ENCODE assay signal across 23 cellular contexts in genomic region chr1:202292773-202293172, GRCh38.
"Had no signal": no experiment of that assay in that cellular context is flagged by ENCODE, and none has a peak within 500 bp of the region (broad histone marks: within the 10 kb centered on the region; RNA-seq: fewer than 3 reads in every experiment).

No MANE protein-coding gene starts in this region.

- H3K4me3 Mint-ChIP-seq: activated B cell treated with CpG ODN at 0.5 μM for 24 hours; activated CD4-positive, alpha-beta memory T cell treated with anti-CD3 and anti-CD28 coated beads for 36 hours; activated CD4-positive, alpha-beta T cell treated with anti-CD3 and anti-CD28 coated beads, Interleukin-2, amount 10 ng/mL, durations not matched to agents 7 days and 5 days; activated naive CD4-positive, alpha-beta T cell treated with anti-CD3 and anti-CD28 coated beads, Interleukin-2, amount 10 ng/mL, durations not matched to agents 7 days and 5 days; activated naive CD8-positive, alpha-beta T cell treated with anti-CD3 and anti-CD28 coated beads for 36 hours; activated T-cell treated with anti-CD3 and anti-CD28 coated beads, Interleukin-2, amount 50 U/mL, for 72 hours; T-helper 17 cell had no signal

- H2AFZ ChIP-seq: PC-9 had no signal

- H3K27me3 ChIP-seq: breast epithelium had no signal

- H3K4me3 ChIP-seq: breast epithelium, PC-9 had no signal

- H3K9me3 Mint-ChIP-seq: activated B cell treated with CpG ODN at 0.5 μM for 24 hours; activated CD4-positive, alpha-beta memory T cell treated with anti-CD3 and anti-CD28 coated beads for 36 hours; activated CD4-positive, alpha-beta T cell treated with anti-CD3 and anti-CD28 coated beads, Interleukin-2, amount 10 ng/mL, durations not matched to agents 7 days and 5 days; activated naive CD4-positive, alpha-beta T cell treated with anti-CD3 and anti-CD28 coated beads, Interleukin-2, amount 10 ng/mL, durations not matched to agents 7 days and 5 days; activated naive CD8-positive, alpha-beta T cell treated with anti-CD3 and anti-CD28 coated beads for 36 hours; activated T-cell treated with anti-CD3 and anti-CD28 coated beads, Interleukin-2, amount 50 U/mL, for 72 hours; activated T-helper 2 cell treated with anti-CD3 and anti-CD28 coated beads, Interferon-gamma antibody, Interleukin-2, Interleukin-4, amounts not matched to agents 10 μg/mL and 5 μg/mL and 100 μg/mL, durations not matched to agents 14 hours and 24 hours and 36 hours had no signal

- H3K27ac Mint-ChIP-seq: activated B cell treated with CpG ODN at 0.5 μM for 24 hours; activated CD4-positive, alpha-beta memory T cell treated with anti-CD3 and anti-CD28 coated beads for 36 hours; activated CD4-positive, alpha-beta T cell treated with anti-CD3 and anti-CD28 coated beads, Interleukin-2, amount 10 ng/mL, durations not matched to agents 7 days and 5 days; activated naive CD4-positive, alpha-beta T cell treated with anti-CD3 and anti-CD28 coated beads, Interleukin-2, amount 10 ng/mL, durations not matched to agents 7 days and 5 days; activated naive CD8-positive, alpha-beta T cell treated with anti-CD3 and anti-CD28 coated beads for 36 hours; activated T-cell treated with anti-CD3 and anti-CD28 coated beads, Interleukin-2, amount 50 U/mL, for 72 hours; activated T-helper 2 cell treated with anti-CD3 and anti-CD28 coated beads, Interferon-gamma antibody, Interleukin-2, Interleukin-4, amounts not matched to agents 10 μg/mL and 5 μg/mL and 100 μg/mL, durations not matched to agents 14 hours and 24 hours and 36 hours; T-helper 17 cell had no signal

- H3K4me1 ChIP-seq: breast epithelium had no signal

- H3K36me3 ChIP-seq: breast epithelium had no signal

- DNase-seq: activated B cell treated with CpG ODN at 0.5 μM for 24 hours; activated CD4-positive, alpha-beta memory T cell treated with anti-CD3 and anti-CD28 coated beads for 36 hours; activated CD4-positive, alpha-beta T cell treated with anti-CD3 and anti-CD28 coated beads for 1 hour; activated CD4-positive, alpha-beta T cell treated with anti-CD3 and anti-CD28 coated beads, Interleukin-2, amount 10 ng/mL, durations not matched to agents 7 days and 5 days; activated CD8-positive, alpha-beta memory T cell treated with anti-CD3 and anti-CD28 coated beads for 24 hours; activated gamma-delta T cell treated with Interleukin-2 at 50 U/mL for 16 hours; activated naive CD4-positive, alpha-beta T cell treated with anti-CD3 and anti-CD28 coated beads, Interleukin-2, amount 10 ng/mL, durations not matched to agents 7 days and 5 days; activated naive CD8-positive, alpha-beta T cell treated with anti-CD3 and anti-CD28 coated beads for 36 hours; activated T-cell treated with anti-CD3 and anti-CD28 coated beads for 4 hours; activated T-cell treated with anti-CD3 and anti-CD28 coated beads, Interleukin-2, amount 50 U/mL, for 72 hours; caudate nucleus; MM.1S; NCI-H1105; NCI-H1436; NCI-H1694 treated with DMSO at 0.1 percent for 48 hours; NCI-H510A; NCI-H526 treated with DMSO at 0.1 percent for 48 hours; SIG-M5; T-helper 17 cell; T-helper 9 cell had no signal

- H3K9me3 ChIP-seq: breast epithelium had no signal

- ATAC-seq: activated T-cell treated with anti-CD3 and anti-CD28 coated beads, Interleukin-2, amount 50 U/mL, for 72 hours; T-helper 17 cell had no signal

- H3K27me3 Mint-ChIP-seq: activated CD4-positive, alpha-beta memory T cell treated with anti-CD3 and anti-CD28 coated beads for 36 hours; activated naive CD8-positive, alpha-beta T cell treated with anti-CD3 and anti-CD28 coated beads for 36 hours had no signal

- H3K36me3 Mint-ChIP-seq: activated CD4-positive, alpha-beta memory T cell treated with anti-CD3 and anti-CD28 coated beads for 36 hours; activated naive CD4-positive, alpha-beta T cell treated with anti-CD3 and anti-CD28 coated beads, Interleukin-2, amount 10 ng/mL, durations not matched to agents 7 days and 5 days; activated naive CD8-positive, alpha-beta T cell treated with anti-CD3 and anti-CD28 coated beads for 36 hours had no signal

- H3K27ac ChIP-seq: breast epithelium, PC-9 had no signal

- H3K4me2 ChIP-seq: PC-9 had no signal
